Comparison of ENCODE assay signal across 8 cellular contexts in genomic region chr16:31386157-31386984, GRCh38.
DNase-seq lines count a peak whose midpoint lies in the region; TF ChIP-seq lines count a peak whose summit lies in the region.

No MANE protein-coding gene starts in this region.

- DNase-seq in DMS53 (lab: John Stamatoyannopoulos, UW) (peak; percentile 10), DMS53 treated with DMSO at 0.1 percent for 48 hours (lab: John Stamatoyannopoulos, UW; ENCODE audit: unreplicated experiment) (no peak), LNCaP clone FGC (ENCODE audit: low read depth) (peak; percentile 46), skeletal muscle cell (ENCODE audit: low read depth) (peak; percentile 17), ACHN (no peak), globus pallidus (ENCODE audit: low spot score) (no peak), NCI-H1436 treated with DMSO at 0.1 percent for 48 hours (lab: John Stamatoyannopoulos, UW) (no peak)
- peak; percentile 2 for DNase-seq in central memory CD4-positive, alpha-beta T cell

- no peak overlapping the region for H3K4me3 ChIP-seq in LNCaP clone FGC (ENCODE audit: low read depth, low read length)
- H3K4me3 ChIP-seq in skeletal muscle cell (ENCODE audit: low read depth, low read length): no peak overlapping the region

- no peak for TF ChIP-seq CTCF in LNCaP clone FGC (IDR thresholded peaks at IDR 0.05; ENCODE audit: control insufficient read depth, extremely low read depth, insufficient read depth)

- in situ Hi-C loops in ACHN (cut with HindIII; ENCODE audit: low pct_ligation_motif_present, low pct_unique_long_range_greater_than_20kb, low sequenced_read_pairs): no loop called here

Comparison
In these comparisons a context has a peak if more than half of its experiments do, and no peak if none do; other contexts are left out.
1. DNase-seq: peak in DMS53 (single experiment), LNCaP clone FGC (single experiment), central memory CD4-positive, alpha-beta T cell (single experiment) and skeletal muscle cell (single experiment); none in DMS53 treated with DMSO at 0.1 percent for 48 hours (single experiment), ACHN (single experiment), globus pallidus (single experiment) and NCI-H1436 treated with DMSO at 0.1 percent for 48 hours (single experiment).